12 cellular contexts compared by ENCODE assay signal in genomic region chr18:51044928-51045587, GRCh38. TPM values are rescaled to one million over a fixed set of nuclear protein-coding genes. Genes with fewer than 3 reads are reported as not detected.
DNase-seq lines count a peak whose midpoint lies in the region; ATAC-seq and TF ChIP-seq lines count a peak whose summit lies in the region.
"Had no signal": no experiment of that assay in that cellular context is flagged by ENCODE, and none has a peak within 500 bp of the region (broad histone marks: within the 10 kb centered on the region; RNA-seq: fewer than 3 reads in every experiment).

No MANE protein-coding gene starts in this region.

- peaks cover 43% of the 10 kb centered on the region for H3K4me1 ChIP-seq in iPS-18a (ENCODE audit: control insufficient read depth, low read depth, low read length)
- peaks cover 30 to 59% of the 10 kb centered on the region in 2 donors for H3K4me1 ChIP-seq in thoracic aorta (ENCODE audit: control insufficient read depth in 1 of 2, low read depth in 2 of 2)

- no peak for TF ChIP-seq CTCF in thoracic aorta (IDR thresholded peaks at IDR 0.05)
- no peak for TF ChIP-seq CTCF in GM20000 (IDR thresholded peaks at IDR 0.05; ENCODE audit: extremely low read depth, missing control alignments)

- DNase-seq in activated naive CD4-positive, alpha-beta T cell treated with anti-CD3 and anti-CD28 coated beads for 36 hours: no peak
- DNase-seq in activated naive CD4-positive, alpha-beta T cell (lab: John Stamatoyannopoulos, UW): no peak
- no peak for DNase-seq in activated CD8-positive, alpha-beta T cell treated with anti-CD3 and anti-CD28 coated beads, Interleukin-2, amount 10 ng/mL, durations not matched to agents 7 days and 5 days
- DNase-seq in thoracic aorta (ENCODE audit: low spot score) (no peak), superior temporal gyrus (ENCODE audit: extremely low spot score) (no peak), GM20000 (ENCODE audit: low spot score) (no peak), amygdala (lab: John Stamatoyannopoulos, UW) (no peak)
- DNase-seq: activated gamma-delta T cell, GOT3, NCI-H2171 had no signal

- no peaks in the 10 kb centered on the region for H3K9me3 Mint-ChIP-seq in activated naive CD4-positive, alpha-beta T cell treated with anti-CD3 and anti-CD28 coated beads for 36 hours
- H3K9me3 Mint-ChIP-seq in activated CD8-positive, alpha-beta T cell treated with anti-CD3 and anti-CD28 coated beads, Interleukin-2, amount 10 ng/mL, durations not matched to agents 7 days and 5 days (ENCODE audit: insufficient read depth): no peaks in the 10 kb centered on the region

- H3K27me3 Mint-ChIP-seq in activated naive CD4-positive, alpha-beta T cell treated with anti-CD3 and anti-CD28 coated beads for 36 hours (ENCODE audit: low read depth): no peaks in the 10 kb centered on the region
- H3K27me3 Mint-ChIP-seq in activated CD8-positive, alpha-beta T cell treated with anti-CD3 and anti-CD28 coated beads, Interleukin-2, amount 10 ng/mL, durations not matched to agents 7 days and 5 days (ENCODE audit: low read depth): no peaks in the 10 kb centered on the region

- peak overlapping the region; percentile 18 for H3K27ac ChIP-seq in iPS-18a (ENCODE audit: low read length)
- no peak overlapping the region for H3K27ac ChIP-seq in thoracic aorta
- H3K27ac ChIP-seq: BLaER1 had no signal

- peaks cover 9% of the 10 kb centered on the region for H3K36me3 Mint-ChIP-seq in activated naive CD4-positive, alpha-beta T cell treated with anti-CD3 and anti-CD28 coated beads for 36 hours (ENCODE audit: low read depth)
- H3K36me3 Mint-ChIP-seq in activated CD8-positive, alpha-beta T cell treated with anti-CD3 and anti-CD28 coated beads, Interleukin-2, amount 10 ng/mL, durations not matched to agents 7 days and 5 days (ENCODE audit: low read depth): peaks cover 30% of the 10 kb centered on the region

- no peak overlapping the region for H3K4me3 Mint-ChIP-seq in activated naive CD4-positive, alpha-beta T cell treated with anti-CD3 and anti-CD28 coated beads for 36 hours
- H3K4me3 Mint-ChIP-seq in activated CD8-positive, alpha-beta T cell treated with anti-CD3 and anti-CD28 coated beads, Interleukin-2, amount 10 ng/mL, durations not matched to agents 7 days and 5 days: no peak overlapping the region

- intact Hi-C loops in activated naive CD4-positive, alpha-beta T cell treated with anti-CD3 and anti-CD28 coated beads for 36 hours (cut with micrococcal nuclease): no loop called here

- H3K9me3 ChIP-seq in iPS-18a (ENCODE audit: control insufficient read depth, low read depth, low read length): no peaks in the 10 kb centered on the region
- no peaks in the 10 kb centered on the region for H3K9me3 ChIP-seq in thoracic aorta
- H3K9me3 ChIP-seq: BLaER1 had no signal

- POLR2A ChIA-PET in activated CD8-positive, alpha-beta T cell treated with anti-CD3 and anti-CD28 coated beads, Interleukin-2, amount 10 ng/mL, durations not matched to agents 7 days and 5 days (lab: Charles Lee): interaction anchor here (1.5 kb wide), 2 partner anchors 11 to 77 kb away, joined by 4 read pairs; partner anchors contain the start of gene ELAC1

- H3K27me3 ChIP-seq in iPS-18a (ENCODE audit: control insufficient read depth, insufficient read depth, low read length): no peaks in the 10 kb centered on the region
- no peaks in the 10 kb centered on the region for H3K27me3 ChIP-seq in thoracic aorta (replicated peaks; ENCODE audit: insufficient read depth)
- H3K27me3 ChIP-seq: BLaER1 had no signal

- peak overlapping the region; percentile 59 for H3K27ac Mint-ChIP-seq in activated naive CD4-positive, alpha-beta T cell treated with anti-CD3 and anti-CD28 coated beads for 36 hours
- peak overlapping the region; percentile 0 for H3K27ac Mint-ChIP-seq in activated CD8-positive, alpha-beta T cell treated with anti-CD3 and anti-CD28 coated beads, Interleukin-2, amount 10 ng/mL, durations not matched to agents 7 days and 5 days

- CTCF ChIA-PET in activated naive CD4-positive, alpha-beta T cell treated with anti-CD3 and anti-CD28 coated beads for 36 hours (lab: Charles Lee): no interaction called here
- CTCF ChIA-PET in activated CD8-positive, alpha-beta T cell treated with anti-CD3 and anti-CD28 coated beads, Interleukin-2, amount 10 ng/mL, durations not matched to agents 7 days and 5 days (lab: Charles Lee): interaction anchor here (1.4 kb wide), 1 partner anchor 11 kb away, joined by 3 read pairs; no protein-coding TSS in a partner anchor

- H3K4me3 ChIP-seq in iPS-18a (ENCODE audit: low read length) (peak overlapping the region; percentile 31), thoracic aorta (peak overlapping the region; percentile 1)
- H3K4me3 ChIP-seq: BLaER1 had no signal

- peaks cover 50% of the 10 kb centered on the region for H3K4me1 Mint-ChIP-seq in activated naive CD4-positive, alpha-beta T cell treated with anti-CD3 and anti-CD28 coated beads for 36 hours (ENCODE audit: low read depth)
- H3K4me1 Mint-ChIP-seq in activated CD8-positive, alpha-beta T cell treated with anti-CD3 and anti-CD28 coated beads, Interleukin-2, amount 10 ng/mL, durations not matched to agents 7 days and 5 days (ENCODE audit: low read depth): peaks cover 17% of the 10 kb centered on the region

- no peak for ATAC-seq in activated CD8-positive, alpha-beta T cell treated with anti-CD3 and anti-CD28 coated beads, Interleukin-2, amount 10 ng/mL, durations not matched to agents 7 days and 5 days
- no peak for ATAC-seq in thoracic aorta (ENCODE audit: insufficient number of reproducible peaks, low FRiP score, low read depth)

- H3K9ac ChIP-seq in iPS-18a (ENCODE audit: low read length): no peak overlapping the region
- H3K9ac ChIP-seq: BLaER1 had no signal

- H3K36me3 ChIP-seq in iPS-18a (ENCODE audit: control insufficient read depth, low read depth, low read length) (peaks cover 7% of the 10 kb centered on the region), thoracic aorta (peaks cover 5% of the 10 kb centered on the region)

RNA-seq across cellular contexts. Expression of gene SMAD4, which starts 15.0 kb away (rescaled TPM):
- 10 to 100 TPM; 72.0 to 75.1 TPM for total RNA-seq in activated naive CD4-positive, alpha-beta T cell treated with anti-CD3 and anti-CD28 coated beads for 36 hours
- 10 to 100 TPM; 76.9 to 77.6 TPM for total RNA-seq in activated CD8-positive, alpha-beta T cell treated with anti-CD3 and anti-CD28 coated beads, Interleukin-2, amount 10 ng/mL, durations not matched to agents 7 days and 5 days
- 100 to 1,000 TPM; 115 to 155 TPM for total RNA-seq in thoracic aorta
